In the genomic region with DNA sequence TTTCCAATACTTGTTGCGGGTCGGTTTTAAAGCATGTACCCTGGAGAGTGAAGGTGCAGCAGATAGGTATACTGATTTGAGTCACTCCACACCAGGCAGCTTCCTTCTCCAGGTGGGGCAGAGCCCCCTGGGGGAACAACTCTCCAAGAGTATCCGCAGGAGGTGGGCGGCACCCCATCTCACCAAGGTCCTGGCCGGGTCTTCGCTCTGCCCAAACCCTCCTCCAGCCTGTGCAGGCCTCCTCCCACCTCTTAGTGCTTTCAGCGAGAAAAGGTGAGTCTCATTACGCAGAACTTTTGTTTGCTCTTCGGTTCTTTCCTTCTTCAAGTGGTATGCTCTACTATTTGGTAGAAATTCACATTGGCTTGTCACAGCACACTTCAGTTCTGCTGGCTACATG, we compare ENCODE assay signal across 15 cellular contexts. TPM values are rescaled to one million over a fixed set of nuclear protein-coding genes. Genes with fewer than 3 reads are reported as not detected.
A peak's percentile ranks its signal among the peaks of the same experiment; 100 is the strongest.
DNase-seq lines count a peak whose midpoint lies in the region; ATAC-seq and TF ChIP-seq lines count a peak whose summit lies in the region.
"Had no signal": no experiment of that assay in that cellular context is flagged by ENCODE, and none has a peak within 500 bp of the region (broad histone marks: within the 10 kb centered on the region; RNA-seq: fewer than 3 reads in every experiment).

No MANE protein-coding gene starts in this region.

- peak; percentile 33 for DNase-seq in cardiac septum (ENCODE audit: low spot score)
- DNase-seq in Right ventricle myocardium superior = no peak
- DNase-seq in lower lobe of right lung = no peak
- DNase-seq in upper lobe of right lung = no peak
- no peak for DNase-seq in stimulated activated CD4-positive, alpha-beta T cell treated with anti-CD3 and anti-CD28 coated beads, Interleukin-2, amount 100 ng/mL, for 24 hours
- no peak for DNase-seq in transverse colon
- no peak for DNase-seq in NCI-H187 (lab: John Stamatoyannopoulos, UW)
- DNase-seq: CD4-positive, CD25-positive, alpha-beta regulatory T cell; KG1; NCI-H1092; NCI-H146; NCI-H226; NCI-H526 treated with DMSO at 0.1 percent for 48 hours; RPMI8226 had no signal

- H3K4me1 ChIP-seq in lower lobe of right lung (peaks cover 24% of the 10 kb centered on the region), upper lobe of right lung (peaks cover 6% of the 10 kb centered on the region), transverse colon (peaks cover 0 to 10% (median 6%) of the 10 kb centered on the region in 4 donors)

- no peak for TF ChIP-seq CTCF in lower lobe of right lung (IDR thresholded peaks at IDR 0.05)
- TF ChIP-seq CTCF in upper lobe of right lung (IDR thresholded peaks at IDR 0.05) = no peak
- TF ChIP-seq CTCF in transverse colon (IDR thresholded peaks at IDR 0.05) = no peak

- ATAC-seq in Right ventricle myocardium superior (ENCODE audit: poor library complexity) (no peak), lower lobe of right lung (peak; percentile 85), upper lobe of right lung (peak; percentile 77)

- intact Hi-C loops in cardiac septum (cut with DNase I) = no loop called here
- intact Hi-C loops in Right ventricle myocardium superior (cut with DNase I) = no loop called here
- intact Hi-C loops in lower lobe of right lung (cut with DNase I) = no loop called here
- intact Hi-C loops in upper lobe of right lung (cut with DNase I) = no loop called here
- intact Hi-C loops in transverse colon (cut with DNase I; ENCODE audit: low total_unique reads) = no loop called here

- H3K36me3 ChIP-seq in KOPT-K1 (ENCODE audit: insufficient read depth, low read length) = peaks cover 41% of the 10 kb centered on the region
- peaks cover 36% of the 10 kb centered on the region for H3K36me3 ChIP-seq in lower lobe of right lung
- peaks cover 33% of the 10 kb centered on the region for H3K36me3 ChIP-seq in upper lobe of right lung
- peaks cover 0 to 20% (median 6%) of the 10 kb centered on the region in 4 donors for H3K36me3 ChIP-seq in transverse colon

- no peaks in the 10 kb centered on the region for H3K9me3 ChIP-seq in KOPT-K1 (ENCODE audit: insufficient read depth, low read length, poor library complexity, severe bottlenecking)
- no peaks in the 10 kb centered on the region for H3K9me3 ChIP-seq in lower lobe of right lung
- no peaks in the 10 kb centered on the region for H3K9me3 ChIP-seq in upper lobe of right lung
- H3K9me3 ChIP-seq in transverse colon = no peaks in the 10 kb centered on the region

- H3K27ac ChIP-seq in KOPT-K1 (ENCODE audit: low read depth, low read length, poor library complexity, severe bottlenecking) (peak overlapping the region; percentile 22), lower lobe of right lung (no peak overlapping the region), upper lobe of right lung (no peak overlapping the region), transverse colon (no peak overlapping the region)

- H3K27me3 ChIP-seq in lower lobe of right lung (ENCODE audit: low read depth) (no peaks in the 10 kb centered on the region), upper lobe of right lung (no peaks in the 10 kb centered on the region), transverse colon (no peaks in the 10 kb centered on the region)

- no peak for TF ChIP-seq POLR2A in transverse colon (IDR thresholded peaks at IDR 0.05)

- in situ Hi-C loops in transverse colon (cut with MboI; ENCODE audit: low pct_ligation_motif_present in 1 of 4, low pct_unique_long_range_greater_than_20kb in 1 of 4, low sequenced_read_pairs in 3 of 4) = no loop called here

- 83% methylated on average over 9 of the region's 9 CpGs; no CpG with 5 or more reads in 1 of the 2 donors for WGBS in transverse colon (ENCODE audit: low coverage in 1 of 2), 2 donors

- H3K4me3 ChIP-seq in lower lobe of right lung (no peak overlapping the region), upper lobe of right lung (no peak overlapping the region), transverse colon (no peak overlapping the region)

- TF ChIP-seq EP300 in transverse colon (IDR thresholded peaks at IDR 0.05; ENCODE audit: low read depth) = no peak

RNA-seq across cellular contexts. Expression of gene SPACA9, which starts 13.7 kb away (rescaled TPM):
- total RNA-seq in cardiac septum = 5.4 TPM
- total RNA-seq in Right ventricle myocardium superior = 3.5 TPM
- total RNA-seq in lower lobe of right lung = 13.9 TPM
- 3.3 TPM for total RNA-seq in upper lobe of right lung
- 1 to 10 TPM in 3 of 4 donors, under 1 TPM in 1; 1.00 to 9.0 (median 1.7) TPM for total RNA-seq in transverse colon

RNA-seq across cellular contexts. Expression of gene AK8, which starts 14.3 kb away (rescaled TPM):
- total RNA-seq in cardiac septum = 0.13 TPM
- 0.22 TPM for total RNA-seq in Right ventricle myocardium superior
- 6.1 TPM for total RNA-seq in lower lobe of right lung
- 0.55 TPM for total RNA-seq in upper lobe of right lung
- total RNA-seq in transverse colon = 1 to 10 TPM in 1 of 4 donors, under 1 TPM in 1, not detected in 2; 0.27 to 1.3 TPM
- total RNA-seq: CD4-positive, CD25-positive, alpha-beta regulatory T cell had no signal

RNA-seq across cellular contexts. Expression of gene TSC1, which starts 52.0 kb away (rescaled TPM):
- total RNA-seq in cardiac septum = 52.7 TPM
- total RNA-seq in Right ventricle myocardium superior = 45.9 TPM
- total RNA-seq in lower lobe of right lung = 50.9 TPM
- total RNA-seq in upper lobe of right lung = 44.9 TPM
- 100 to 1,000 TPM in 2 of 4 donors, 10 to 100 TPM in 2; 48.4 to 206 (median 92.3) TPM for total RNA-seq in transverse colon
